In genomic region chr7:90708841-90709317, GRCh38 we compare ENCODE assay signal across 8 cellular contexts.
A peak's percentile ranks its signal among the peaks of the same experiment; 100 is the strongest.
DNase-seq lines count a peak whose midpoint lies in the region; ATAC-seq and TF ChIP-seq lines count a peak whose summit lies in the region.

No MANE protein-coding gene starts in this region.

- H3K9me3 ChIP-seq in HAP-1 (no peaks in the 10 kb centered on the region), Karpas-422 (ENCODE audit: low read length) (no peaks in the 10 kb centered on the region), right lobe of liver (no peaks in the 10 kb centered on the region)

- no peaks in the 10 kb centered on the region for H3K9me3 Mint-ChIP-seq in activated naive CD8-positive, alpha-beta T cell treated with anti-CD3 and anti-CD28 coated beads, Interleukin-2, amount 50 U/mL, for 24 hours
- H3K9me3 Mint-ChIP-seq in activated naive CD8-positive, alpha-beta T cell treated with anti-CD3 and anti-CD28 coated beads for 36 hours, result no peaks in the 10 kb centered on the region
- peaks cover 3% of the 10 kb centered on the region for H3K9me3 Mint-ChIP-seq in activated T-helper 17 cell treated with anti-CD3 and anti-CD28 coated beads, Interleukin-2, amount 50 U/mL, for 72 hours
- peaks cover 7 to 13% of the 10 kb centered on the region in 2 donors for H3K9me3 Mint-ChIP-seq in effector memory CD8-positive, alpha-beta T cell

- TF ChIP-seq CTCF in right lobe of liver (IDR thresholded peaks at IDR 0.05), result peak; percentile 35 to 67 (median 48)

- in situ Hi-C loops in HAP-1 (cut with MboI; ENCODE audit: low sequenced_read_pairs), result no loop called here

- peaks cover 9% of the 10 kb centered on the region for H3K4me1 Mint-ChIP-seq in activated naive CD8-positive, alpha-beta T cell treated with anti-CD3 and anti-CD28 coated beads, Interleukin-2, amount 50 U/mL, for 24 hours
- H3K4me1 Mint-ChIP-seq in activated naive CD8-positive, alpha-beta T cell treated with anti-CD3 and anti-CD28 coated beads for 36 hours, result peaks cover 2% of the 10 kb centered on the region
- H3K4me1 Mint-ChIP-seq in activated T-helper 17 cell treated with anti-CD3 and anti-CD28 coated beads, Interleukin-2, amount 50 U/mL, for 72 hours, result no peaks in the 10 kb centered on the region
- H3K4me1 Mint-ChIP-seq in effector memory CD8-positive, alpha-beta T cell (ENCODE audit: low read depth in 2 of 2), result no peaks in the 10 kb centered on the region

- no peak overlapping the region for H3K4me3 ChIP-seq in HAP-1
- peak overlapping the region; percentile 63 for H3K4me3 ChIP-seq in Karpas-422 (ENCODE audit: low read length)
- H3K4me3 ChIP-seq in right lobe of liver, result no peak overlapping the region

- H3K9ac ChIP-seq in Karpas-422 (ENCODE audit: low read length), result peak overlapping the region; percentile 73

- no peak for TF ChIP-seq POLR2A in right lobe of liver (IDR thresholded peaks at IDR 0.05)

- no peaks in the 10 kb centered on the region for H3K9me2 ChIP-seq in Karpas-422 (replicated peaks; ENCODE audit: insufficient read depth, low read length)

- H4K20me1 ChIP-seq in Karpas-422 (ENCODE audit: insufficient read depth, low read depth, low read length), result no peaks in the 10 kb centered on the region

- no peak for ATAC-seq in activated naive CD8-positive, alpha-beta T cell treated with anti-CD3 and anti-CD28 coated beads, Interleukin-2, amount 50 U/mL, for 24 hours
- ATAC-seq in right lobe of liver, result peak; percentile 49 to 81 (median 67)
- no peak for ATAC-seq in activated T-helper 17 cell treated with anti-CD3 and anti-CD28 coated beads, Interleukin-2, amount 50 U/mL, for 72 hours (replicated peaks)
- ATAC-seq in effector memory CD8-positive, alpha-beta T cell (replicated peaks), result no peak

- H3K27ac Mint-ChIP-seq in activated naive CD8-positive, alpha-beta T cell treated with anti-CD3 and anti-CD28 coated beads, Interleukin-2, amount 50 U/mL, for 24 hours, result no peak overlapping the region
- H3K27ac Mint-ChIP-seq in activated naive CD8-positive, alpha-beta T cell treated with anti-CD3 and anti-CD28 coated beads for 36 hours, result no peak overlapping the region
- H3K27ac Mint-ChIP-seq in activated T-helper 17 cell treated with anti-CD3 and anti-CD28 coated beads, Interleukin-2, amount 50 U/mL, for 72 hours, result no peak overlapping the region
- H3K27ac Mint-ChIP-seq in effector memory CD8-positive, alpha-beta T cell, result no peak overlapping the region

- H3K36me3 Mint-ChIP-seq in activated naive CD8-positive, alpha-beta T cell treated with anti-CD3 and anti-CD28 coated beads, Interleukin-2, amount 50 U/mL, for 24 hours (ENCODE audit: low read depth), result no peaks in the 10 kb centered on the region
- H3K36me3 Mint-ChIP-seq in activated naive CD8-positive, alpha-beta T cell treated with anti-CD3 and anti-CD28 coated beads for 36 hours, result no peaks in the 10 kb centered on the region
- no peaks in the 10 kb centered on the region for H3K36me3 Mint-ChIP-seq in activated T-helper 17 cell treated with anti-CD3 and anti-CD28 coated beads, Interleukin-2, amount 50 U/mL, for 72 hours (ENCODE audit: low read depth)
- peaks cover 3% of the 10 kb centered on the region for H3K36me3 Mint-ChIP-seq in effector memory CD8-positive, alpha-beta T cell (ENCODE audit: insufficient read depth)

- peaks cover 2% of the 10 kb centered on the region for H3K27me3 Mint-ChIP-seq in activated naive CD8-positive, alpha-beta T cell treated with anti-CD3 and anti-CD28 coated beads, Interleukin-2, amount 50 U/mL, for 24 hours
- H3K27me3 Mint-ChIP-seq in activated naive CD8-positive, alpha-beta T cell treated with anti-CD3 and anti-CD28 coated beads for 36 hours, result no peaks in the 10 kb centered on the region
- peaks cover 3% of the 10 kb centered on the region for H3K27me3 Mint-ChIP-seq in activated T-helper 17 cell treated with anti-CD3 and anti-CD28 coated beads, Interleukin-2, amount 50 U/mL, for 72 hours
- H3K27me3 Mint-ChIP-seq in effector memory CD8-positive, alpha-beta T cell, result no peaks in the 10 kb centered on the region

- intact Hi-C loops in right lobe of liver (cut with DNase I), result no loop called here

- H3K4me3 Mint-ChIP-seq in activated naive CD8-positive, alpha-beta T cell treated with anti-CD3 and anti-CD28 coated beads, Interleukin-2, amount 50 U/mL, for 24 hours, result no peak overlapping the region
- no peak overlapping the region for H3K4me3 Mint-ChIP-seq in activated naive CD8-positive, alpha-beta T cell treated with anti-CD3 and anti-CD28 coated beads for 36 hours
- H3K4me3 Mint-ChIP-seq in activated T-helper 17 cell treated with anti-CD3 and anti-CD28 coated beads, Interleukin-2, amount 50 U/mL, for 72 hours, result no peak overlapping the region
- H3K4me3 Mint-ChIP-seq in effector memory CD8-positive, alpha-beta T cell, result no peak overlapping the region

- peak overlapping the region; percentile 86 for H3K4me2 ChIP-seq in Karpas-422 (ENCODE audit: low read depth, low read length, poor library complexity, severe bottlenecking)

- H3K4me1 ChIP-seq in HAP-1, result 0 out of 2 replicates have a peak, but pooled peaks cover 3% of the 10 kb centered on the region
- H3K4me1 ChIP-seq in Karpas-422 (ENCODE audit: low read length), result peaks cover 98% of the 10 kb centered on the region
- peaks cover 0 to 35% (median under 1%) of the 10 kb centered on the region in 4 donors for H3K4me1 ChIP-seq in right lobe of liver

- no peaks in the 10 kb centered on the region for H3K36me3 ChIP-seq in HAP-1 (replicated peaks)
- peaks cover 4% of the 10 kb centered on the region; the same call in 1 of the 2 replicates for H3K36me3 ChIP-seq in Karpas-422 (ENCODE audit: insufficient read depth, low read length)
- H3K36me3 ChIP-seq in right lobe of liver, result no peaks in the 10 kb centered on the region

- peak; percentile 6 for DNase-seq in activated naive CD8-positive, alpha-beta T cell treated with anti-CD3 and anti-CD28 coated beads, Interleukin-2, amount 50 U/mL, for 24 hours
- no peak for DNase-seq in activated naive CD8-positive, alpha-beta T cell treated with anti-CD3 and anti-CD28 coated beads for 36 hours
- DNase-seq in HAP-1 (ENCODE audit: low spot score in 2 of 2) (peak; percentile 36 to 63), Karpas-422 (peak; percentile 96), right lobe of liver (no peak)
- DNase-seq in effector memory CD8-positive, alpha-beta T cell, result no peak

- 47% methylated on average over 5 of the region's 5 CpGs for WGBS in right lobe of liver (ENCODE audit: insufficient coverage, low coverage, low lambda C conversion rate, missing lambda C conversion rate)

- H3K27me3 ChIP-seq in HAP-1 (ENCODE audit: low read depth) (no peaks in the 10 kb centered on the region), Karpas-422 (ENCODE audit: low read length) (no peaks in the 10 kb centered on the region), right lobe of liver (no peaks in the 10 kb centered on the region)

- no peak overlapping the region for H2AFZ ChIP-seq in Karpas-422 (ENCODE audit: low read length)

- peaks cover 63% of the 10 kb centered on the region for H3K79me2 ChIP-seq in Karpas-422 (ENCODE audit: low read length)

- H3K27ac ChIP-seq in Karpas-422 (ENCODE audit: low read length) (peak overlapping the region; percentile 98), angular gyrus (ENCODE audit: low read depth, low read length) (peak overlapping the region; percentile 65), right lobe of liver (no peak overlapping the region)

Comparison
In these comparisons a context has a peak if more than half of its experiments do, and no peak if none do; other contexts are left out.
1. DNase-seq: peak in activated naive CD8-positive, alpha-beta T cell treated with anti-CD3 and anti-CD28 coated beads, Interleukin-2, amount 50 U/mL, for 24 hours (single experiment), HAP-1 (2 of 2) and Karpas-422 (single experiment); none in activated naive CD8-positive, alpha-beta T cell treated with anti-CD3 and anti-CD28 coated beads for 36 hours (single experiment), right lobe of liver (0 of 3) and effector memory CD8-positive, alpha-beta T cell (0 of 3).
2. ATAC-seq: peak in right lobe of liver (4 of 4); none in activated naive CD8-positive, alpha-beta T cell treated with anti-CD3 and anti-CD28 coated beads, Interleukin-2, amount 50 U/mL, for 24 hours (single experiment), activated T-helper 17 cell treated with anti-CD3 and anti-CD28 coated beads, Interleukin-2, amount 50 U/mL, for 72 hours (single experiment) and effector memory CD8-positive, alpha-beta T cell (single experiment).
3. H3K27ac ChIP-seq: peak in Karpas-422 (single experiment) and angular gyrus (single experiment); none in right lobe of liver (0 of 3).